In the genomic region with DNA sequence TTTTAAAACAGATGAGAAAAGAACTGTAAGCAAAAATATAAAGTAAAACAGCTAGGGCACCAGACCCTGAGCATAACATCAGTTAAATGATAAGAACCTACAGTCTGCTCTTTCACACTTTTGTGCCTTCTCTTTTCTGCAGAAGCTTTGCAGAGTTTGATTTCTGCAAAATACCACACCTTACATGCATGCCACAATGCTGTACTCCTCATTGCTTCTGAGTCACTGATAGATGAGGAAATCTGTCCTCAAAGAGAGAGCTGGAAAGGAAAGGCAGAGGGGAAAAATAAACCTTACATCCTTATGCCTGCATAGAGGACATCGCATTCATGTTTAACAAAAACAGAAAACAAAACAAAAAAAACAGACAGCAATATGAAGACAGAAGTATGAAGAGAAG, we compare ENCODE assay signal across 20 cellular contexts.
DNase-seq lines count a peak whose midpoint lies in the region; TF ChIP-seq lines count a peak whose summit lies in the region.
"Had no signal": no experiment of that assay in that cellular context is flagged by ENCODE, and none has a peak within 500 bp of the region (broad histone marks: within the 10 kb centered on the region; RNA-seq: fewer than 3 reads in every experiment).

No MANE protein-coding gene starts in this region.

- H3K36me3 ChIP-seq in GM23248 (ENCODE audit: low read depth) (no peaks in the 10 kb centered on the region), thyroid gland (no peaks in the 10 kb centered on the region)
- H3K36me3 ChIP-seq: BLaER1 had no signal

- no peak overlapping the region for H3K9ac ChIP-seq in GM23248
- H3K9ac ChIP-seq: BLaER1 had no signal

- in situ Hi-C loops in GM23248 (cut with MboI) = no loop called here

- intact Hi-C loops in thyroid gland (cut with DNase I) = no loop called here

- H3F3A ChIP-seq in GM23248 (ENCODE audit: insufficient read depth) = no peaks in the 10 kb centered on the region

- no peak overlapping the region for H3K4me3 ChIP-seq in GM23248
- H3K4me3 ChIP-seq in choroid plexus epithelial cell (ENCODE audit: low read depth, low read length) = no peak overlapping the region
- H3K4me3 ChIP-seq in foreskin fibroblast (ENCODE audit: low read depth in 1 of 2, low read length in 2 of 2) = no peak overlapping the region
- H3K4me3 ChIP-seq in thyroid gland (replicated peaks in 1 of 3) = no peak overlapping the region
- H3K4me3 ChIP-seq: BLaER1 had no signal

- no peak for TF ChIP-seq POLR2A in thyroid gland (IDR thresholded peaks at IDR 0.05)

- H3K4me2 ChIP-seq in GM23248 (ENCODE audit: unreplicated experiment) = no peak overlapping the region
- H3K4me2 ChIP-seq: BLaER1 had no signal

- no peak overlapping the region for H2AFZ ChIP-seq in GM23248

- no peaks in the 10 kb centered on the region for H3K9me3 ChIP-seq in GM23248 (ENCODE audit: low read depth)
- no peaks in the 10 kb centered on the region for H3K9me3 ChIP-seq in thyroid gland
- H3K9me3 ChIP-seq: BLaER1 had no signal

- peak; percentile 34 for DNase-seq in AG08396 (ENCODE audit: low spot score)
- peak; percentile 68 for DNase-seq in GM23248
- peak; percentile 21 for DNase-seq in choroid plexus epithelial cell (ENCODE audit: low read depth)
- DNase-seq in foreskin fibroblast = peak; percentile 14 to 62
- DNase-seq in thyroid gland = no peak
- no peak for DNase-seq in iPS-NIHi7 (ENCODE audit: extremely low spot score)
- no peak for DNase-seq in T-helper 1 cell
- DNase-seq in NK-92 treated with Interleukin-12 subunit alpha and Interleukin-12 subunit beta, amount 100 ng/mL, for 24 hours (lab: John Stamatoyannopoulos, UW) = no peak
- DNase-seq: CD4-positive, alpha-beta T cell; COR-L47; DMS79 treated with DMSO at 0.1 percent for 48 hours; GOT3; Karpas-422; NCI-H1417; NCI-H1694 treated with DMSO at 0.1 percent for 48 hours; NCI-H2081 treated with DMSO at 0.1 percent for 48 hours; NCI-H446 treated with DMSO at 0.1 percent for 48 hours; NCI-H526 treated with DMSO at 0.1 percent for 48 hours; Right ventricle myocardium superior had no signal

- no peaks in the 10 kb centered on the region for H4K20me1 ChIP-seq in GM23248 (ENCODE audit: insufficient read depth)
- H4K20me1 ChIP-seq: BLaER1 had no signal

- no peak overlapping the region for H3K27ac ChIP-seq in GM23248
- H3K27ac ChIP-seq in thyroid gland = no peak overlapping the region
- H3K27ac ChIP-seq: BLaER1 had no signal

- H3K9me2 ChIP-seq in GM23248 (ENCODE audit: insufficient read depth) = no peaks in the 10 kb centered on the region

- H3K27me3 ChIP-seq in GM23248 (replicated peaks; ENCODE audit: insufficient read depth) = no peaks in the 10 kb centered on the region
- no peaks in the 10 kb centered on the region for H3K27me3 ChIP-seq in thyroid gland
- H3K27me3 ChIP-seq: BLaER1 had no signal

- 0 out of 2 replicates have a peak, but pooled peaks cover 5% of the 10 kb centered on the region for H3K4me1 ChIP-seq in GM23248 (ENCODE audit: insufficient read depth)
- H3K4me1 ChIP-seq in thyroid gland = no peaks in the 10 kb centered on the region
- H3K4me1 ChIP-seq: BLaER1 had no signal

- no peak for TF ChIP-seq CTCF in choroid plexus epithelial cell (conservative IDR thresholded peaks at IDR 0.05; ENCODE audit: low read depth, low read length)
- TF ChIP-seq CTCF in foreskin fibroblast (IDR thresholded peaks at IDR 0.05; ENCODE audit: low read depth, low read length) = no peak
- no peak for TF ChIP-seq CTCF in thyroid gland (IDR thresholded peaks at IDR 0.05)

- no peaks in the 10 kb centered on the region for H3K79me2 ChIP-seq in GM23248 (ENCODE audit: insufficient read depth)

- WGBS in GM23248 (ENCODE audit: low coverage in 1 of 2, low lambda C conversion rate in 2 of 2, missing lambda C conversion rate in 2 of 2), 2 experiments = 63 to 79% methylated on average over 1 of the region's 1 CpG
- 94% methylated on average over 1 of the region's 1 CpG for WGBS in thyroid gland, 2 donors

Comparison
In these comparisons a context has a peak if more than half of its experiments do, and no peak if none do; other contexts are left out.
1. DNase-seq: peak in AG08396 (single experiment), GM23248 (single experiment), choroid plexus epithelial cell (single experiment) and foreskin fibroblast (2 of 2); none in thyroid gland (0 of 2), iPS-NIHi7 (single experiment), T-helper 1 cell (0 of 5) and NK-92 treated with Interleukin-12 subunit alpha and Interleukin-12 subunit beta, amount 100 ng/mL, for 24 hours (single experiment).